1 cellular context compared by ENCODE assay signal in genomic region chr1:15429701-15430149, GRCh38.
TF ChIP-seq lines count a peak whose summit lies in the region.

No MANE protein-coding gene starts in this region.

TF ChIP-seq in H1, 55 proteins besides CTCF, POLR2A, EP300 and RAD21:
- TF ChIP-seq SIN3A (conservative IDR thresholded peaks at IDR 0.05 in 1 of 2, IDR thresholded peaks at IDR 0.05 in 1 of 2; ENCODE audit: low read depth in 1 of 2, low read length in 2 of 2) (no peak), ATF3 (IDR thresholded peaks at IDR 0.05; ENCODE audit: insufficient read depth, low read depth, low read length) (no peak), SP4 (IDR thresholded peaks at IDR 0.05; ENCODE audit: low read length) (no peak), BCL11A (IDR thresholded peaks at IDR 0.05; ENCODE audit: low read depth in 2 of 2, low read length in 2 of 2) (no peak)
